13 cellular contexts compared by ENCODE assay signal in the genomic region with DNA sequence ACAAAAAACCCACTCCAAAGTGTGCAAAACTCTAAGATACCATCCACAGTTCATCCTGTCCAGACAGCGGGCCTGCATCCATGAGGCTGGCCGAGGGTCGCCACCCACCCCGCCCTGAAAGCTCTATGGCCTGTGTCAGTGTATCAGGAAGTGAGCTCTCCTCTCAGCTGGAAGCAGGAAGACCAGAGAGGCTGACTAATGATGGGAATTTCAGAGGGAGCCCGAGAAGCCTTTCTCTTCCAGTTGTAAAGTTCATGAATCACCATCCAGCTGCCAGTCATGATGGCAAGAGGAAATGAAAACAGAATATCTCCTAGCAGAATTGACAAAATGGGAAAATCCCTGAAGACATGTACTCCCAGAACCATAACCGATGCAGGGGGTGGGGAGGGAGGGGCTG.
DNase-seq lines count a peak whose midpoint lies in the region; ATAC-seq, FAIRE-seq and TF ChIP-seq lines count a peak whose summit lies in the region.
"Had no signal": no experiment of that assay in that cellular context is flagged by ENCODE, and none has a peak within 500 bp of the region (broad histone marks: within the 10 kb centered on the region; RNA-seq: fewer than 3 reads in every experiment).

No MANE protein-coding gene starts in this region.

- H3K4me1 Mint-ChIP-seq in activated CD4-positive, alpha-beta T cell treated with anti-CD3 and anti-CD28 coated beads, Interleukin-2, amount 10 ng/mL, durations not matched to agents 24 days and 14 days, result peaks cover 3% of the 10 kb centered on the region

- no peaks in the 10 kb centered on the region for H3K9me3 ChIP-seq in keratinocyte (ENCODE audit: control insufficient read depth, low read depth, low read length)
- H3K9me3 ChIP-seq: left ventricle myocardium inferior, testis had no signal

- no peaks in the 10 kb centered on the region for H3K36me3 Mint-ChIP-seq in activated CD4-positive, alpha-beta T cell treated with anti-CD3 and anti-CD28 coated beads, Interleukin-2, amount 10 ng/mL, durations not matched to agents 24 days and 14 days (ENCODE audit: low read depth)

- peak overlapping the region; percentile 70 for H3K4me2 ChIP-seq in keratinocyte (ENCODE audit: control insufficient read depth, extremely low read depth, insufficient read depth, low read depth, low read length)

- no peak overlapping the region for H3K4me3 Mint-ChIP-seq in activated CD4-positive, alpha-beta T cell treated with anti-CD3 and anti-CD28 coated beads, Interleukin-2, amount 10 ng/mL, durations not matched to agents 24 days and 14 days

- no peaks in the 10 kb centered on the region for H3K79me2 ChIP-seq in keratinocyte (ENCODE audit: control insufficient read depth, insufficient read depth, low read length)

- peak overlapping the region; percentile 81 for H3K27ac ChIP-seq in keratinocyte (ENCODE audit: control insufficient read depth, insufficient read depth, low read length)
- H3K27ac ChIP-seq: left ventricle myocardium inferior, testis had no signal

- no peaks in the 10 kb centered on the region for H3K36me3 ChIP-seq in keratinocyte (ENCODE audit: control insufficient read depth in 2 of 2, extremely low read depth in 1 of 2, insufficient read depth in 2 of 2, low read length in 2 of 2)
- H3K36me3 ChIP-seq: left ventricle myocardium inferior had no signal

- H3K9me1 ChIP-seq in keratinocyte (ENCODE audit: control insufficient read depth, extremely low read depth, insufficient read depth, low read length), result no peaks in the 10 kb centered on the region

- H3K27ac Mint-ChIP-seq in activated CD4-positive, alpha-beta T cell treated with anti-CD3 and anti-CD28 coated beads, Interleukin-2, amount 10 ng/mL, durations not matched to agents 24 days and 14 days, result no peak overlapping the region

- DNase-seq in AG08396 (ENCODE audit: low spot score), result peak; percentile 54
- DNase-seq in HTR-8/SVneo (ENCODE audit: insufficient read length, low spot score), result peak; percentile 30
- peak; percentile 29 to 70 for DNase-seq in cardiac fibroblast (ENCODE audit: low read depth in 2 of 2)
- DNase-seq in keratinocyte (ENCODE audit: low read depth, low spot score), result no peak
- DNase-seq in activated CD4-positive, alpha-beta T cell treated with anti-CD3 and anti-CD28 coated beads, Interleukin-2, amount 10 ng/mL, durations not matched to agents 24 days and 14 days, result no peak
- no peak for DNase-seq in NCI-H510A (lab: John Stamatoyannopoulos, UW)
- DNase-seq: amygdala, C1 segment of cervical spinal cord, left ventricle myocardium inferior, testis had no signal

- TF ChIP-seq CTCF in cardiac fibroblast (IDR thresholded peaks at IDR 0.05; ENCODE audit: low read depth, low read length) (no peak), keratinocyte (optimal IDR thresholded peaks at IDR 0.05 in 1 of 3, IDR thresholded peaks at IDR 0.05 in 1 of 3, conservative IDR thresholded peaks at IDR 0.05 in 1 of 3; ENCODE audit: extremely low read depth in 1 of 3, insufficient read depth in 2 of 3, low read length in 3 of 3) (no peak)

- H3K4me1 ChIP-seq in keratinocyte (ENCODE audit: control insufficient read depth, extremely low read depth, insufficient read depth, low read length), result peaks cover 40% of the 10 kb centered on the region
- H3K4me1 ChIP-seq: left ventricle myocardium inferior, testis had no signal

- no peak for ATAC-seq in HG03565 (IDR thresholded peaks at IDR 0.05; ENCODE audit: unreplicated experiment)
- ATAC-seq in GM19035 (IDR thresholded peaks at IDR 0.05; ENCODE audit: unreplicated experiment), result no peak

- H3K4me3 ChIP-seq in cardiac fibroblast (replicated peaks in 1 of 2; ENCODE audit: low read depth in 2 of 2, low read length in 2 of 2) (no peak overlapping the region), keratinocyte (ENCODE audit: control insufficient read depth in 2 of 3, extremely low read depth in 1 of 3, insufficient read depth in 2 of 3, low read depth in 1 of 3, low read length in 3 of 3) (no peak overlapping the region)
- H3K4me3 ChIP-seq: left ventricle myocardium inferior, testis had no signal

- intact Hi-C loops in activated CD4-positive, alpha-beta T cell treated with anti-CD3 and anti-CD28 coated beads, Interleukin-2, amount 10 ng/mL, durations not matched to agents 24 days and 14 days (cut with micrococcal nuclease), result no loop called here

- H3K27me3 Mint-ChIP-seq in activated CD4-positive, alpha-beta T cell treated with anti-CD3 and anti-CD28 coated beads, Interleukin-2, amount 10 ng/mL, durations not matched to agents 24 days and 14 days, result no peaks in the 10 kb centered on the region

- H2AFZ ChIP-seq in keratinocyte (ENCODE audit: control insufficient read depth, low read length), result peak overlapping the region; percentile 37

- no peaks in the 10 kb centered on the region for H3K27me3 ChIP-seq in keratinocyte (ENCODE audit: control insufficient read depth, extremely low read depth, insufficient read depth, low read length)
- H3K27me3 ChIP-seq: testis had no signal

- no peaks in the 10 kb centered on the region for H4K20me1 ChIP-seq in keratinocyte (ENCODE audit: control insufficient read depth, extremely low read depth, insufficient read depth, low read length)

- no peaks in the 10 kb centered on the region for H3K9me3 Mint-ChIP-seq in activated CD4-positive, alpha-beta T cell treated with anti-CD3 and anti-CD28 coated beads, Interleukin-2, amount 10 ng/mL, durations not matched to agents 24 days and 14 days

- no peak for FAIRE-seq in HTR-8/SVneo (lab: Jason Lieb, UNC)
- no peak for FAIRE-seq in keratinocyte (lab: Jason Lieb, UNC)
- FAIRE-seq: GM19239 had no signal

- peak overlapping the region; percentile 2 for H3K9ac ChIP-seq in keratinocyte (ENCODE audit: control insufficient read depth, extremely low read depth, insufficient read depth, low read length)

- dilution Hi-C loops in keratinocyte (cut with MboI; ENCODE audit: extremely low pct_ligation_motif_present, low sequenced_read_pairs), result no loop called here

Comparison
In these comparisons a context has a peak if more than half of its experiments do, and no peak if none do; other contexts are left out.
1. DNase-seq: peak in AG08396 (single experiment), HTR-8/SVneo (single experiment) and cardiac fibroblast (2 of 2); none in keratinocyte (single experiment), activated CD4-positive, alpha-beta T cell treated with anti-CD3 and anti-CD28 coated beads, Interleukin-2, amount 10 ng/mL, durations not matched to agents 24 days and 14 days (single experiment) and NCI-H510A (single experiment).